Comparison of ENCODE assay signal across 2 cellular contexts in the genomic region with DNA sequence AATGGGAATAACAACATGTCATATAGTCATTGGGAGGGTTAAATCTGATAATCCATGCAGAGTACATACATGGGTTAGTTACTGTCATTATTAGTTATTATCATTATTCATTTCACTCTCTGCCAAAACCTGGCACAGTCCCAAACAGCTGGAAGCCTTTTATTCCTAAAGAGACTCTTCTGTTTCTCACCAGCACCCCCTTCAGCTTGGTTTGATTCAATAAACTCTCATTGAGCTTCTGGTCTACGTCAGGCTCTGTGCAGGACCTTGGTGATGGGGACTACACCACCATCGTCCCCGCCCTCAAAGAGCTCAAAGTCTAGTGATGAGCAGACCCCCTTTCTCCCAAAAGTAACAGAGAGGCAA.
TF ChIP-seq lines count a peak whose summit lies in the region.

No MANE protein-coding gene starts in this region.

TF ChIP-seq in K562, 482 proteins besides CTCF, POLR2A, EP300 and RAD21:
- TF ChIP-seq NFIC (IDR thresholded peaks at IDR 0.05) = peak; percentile 73
- TF ChIP-seq GATAD2A (IDR thresholded peaks at IDR 0.05) = no peak
- TF ChIP-seq, protein P1, sequence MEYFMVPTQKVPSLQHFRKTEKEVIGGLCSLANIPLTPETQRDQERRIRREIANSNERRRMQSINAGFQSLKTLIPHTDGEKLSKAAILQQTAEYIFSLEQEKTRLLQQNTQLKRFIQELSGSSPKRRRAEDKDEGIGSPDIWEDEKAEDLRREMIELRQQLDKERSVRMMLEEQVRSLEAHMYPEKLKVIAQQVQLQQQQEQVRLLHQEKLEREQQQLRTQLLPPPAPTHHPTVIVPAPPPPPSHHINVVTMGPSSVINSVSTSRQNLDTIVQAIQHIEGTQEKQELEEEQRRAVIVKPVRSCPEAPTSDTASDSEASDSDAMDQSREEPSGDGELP (CRISPR knock-in tag; IDR thresholded peaks at IDR 0.05; ENCODE audit: borderline replicate concordance) = 0 out of 2 replicates have a peak, but pooled peaks have one; percentile 0
TF ChIP-seq in K562: peak in this region for 2.

TF ChIP-seq in GM23338, 12 proteins besides CTCF, POLR2A, EP300 and RAD21:
- TF ChIP-seq ZNF331 (CRISPR knock-in tag; IDR thresholded peaks at IDR 0.05; ENCODE audit: low read depth) (no peak), EZH2phosphoT487 (IDR thresholded peaks at IDR 0.05; ENCODE audit: unreplicated experiment) (no peak), STAT1 (IDR thresholded peaks at IDR 0.05; ENCODE audit: unreplicated experiment) (no peak), JUNB (IDR thresholded peaks at IDR 0.05; ENCODE audit: unreplicated experiment) (no peak)
- TF ChIP-seq, protein P2, sequence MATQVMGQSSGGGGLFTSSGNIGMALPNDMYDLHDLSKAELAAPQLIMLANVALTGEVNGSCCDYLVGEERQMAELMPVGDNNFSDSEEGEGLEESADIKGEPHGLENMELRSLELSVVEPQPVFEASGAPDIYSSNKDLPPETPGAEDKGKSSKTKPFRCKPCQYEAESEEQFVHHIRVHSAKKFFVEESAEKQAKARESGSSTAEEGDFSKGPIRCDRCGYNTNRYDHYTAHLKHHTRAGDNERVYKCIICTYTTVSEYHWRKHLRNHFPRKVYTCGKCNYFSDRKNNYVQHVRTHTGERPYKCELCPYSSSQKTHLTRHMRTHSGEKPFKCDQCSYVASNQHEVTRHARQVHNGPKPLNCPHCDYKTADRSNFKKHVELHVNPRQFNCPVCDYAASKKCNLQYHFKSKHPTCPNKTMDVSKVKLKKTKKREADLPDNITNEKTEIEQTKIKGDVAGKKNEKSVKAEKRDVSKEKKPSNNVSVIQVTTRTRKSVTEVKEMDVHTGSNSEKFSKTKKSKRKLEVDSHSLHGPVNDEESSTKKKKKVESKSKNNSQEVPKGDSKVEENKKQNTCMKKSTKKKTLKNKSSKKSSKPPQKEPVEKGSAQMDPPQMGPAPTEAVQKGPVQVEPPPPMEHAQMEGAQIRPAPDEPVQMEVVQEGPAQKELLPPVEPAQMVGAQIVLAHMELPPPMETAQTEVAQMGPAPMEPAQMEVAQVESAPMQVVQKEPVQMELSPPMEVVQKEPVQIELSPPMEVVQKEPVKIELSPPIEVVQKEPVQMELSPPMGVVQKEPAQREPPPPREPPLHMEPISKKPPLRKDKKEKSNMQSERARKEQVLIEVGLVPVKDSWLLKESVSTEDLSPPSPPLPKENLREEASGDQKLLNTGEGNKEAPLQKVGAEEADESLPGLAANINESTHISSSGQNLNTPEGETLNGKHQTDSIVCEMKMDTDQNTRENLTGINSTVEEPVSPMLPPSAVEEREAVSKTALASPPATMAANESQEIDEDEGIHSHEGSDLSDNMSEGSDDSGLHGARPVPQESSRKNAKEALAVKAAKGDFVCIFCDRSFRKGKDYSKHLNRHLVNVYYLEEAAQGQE (IDR thresholded peaks at IDR 0.05; ENCODE audit: unreplicated experiment) = no peak
- TF ChIP-seq, protein P3, sequence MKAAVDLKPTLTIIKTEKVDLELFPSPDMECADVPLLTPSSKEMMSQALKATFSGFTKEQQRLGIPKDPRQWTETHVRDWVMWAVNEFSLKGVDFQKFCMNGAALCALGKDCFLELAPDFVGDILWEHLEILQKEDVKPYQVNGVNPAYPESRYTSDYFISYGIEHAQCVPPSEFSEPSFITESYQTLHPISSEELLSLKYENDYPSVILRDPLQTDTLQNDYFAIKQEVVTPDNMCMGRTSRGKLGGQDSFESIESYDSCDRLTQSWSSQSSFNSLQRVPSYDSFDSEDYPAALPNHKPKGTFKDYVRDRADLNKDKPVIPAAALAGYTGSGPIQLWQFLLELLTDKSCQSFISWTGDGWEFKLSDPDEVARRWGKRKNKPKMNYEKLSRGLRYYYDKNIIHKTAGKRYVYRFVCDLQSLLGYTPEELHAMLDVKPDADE (IDR thresholded peaks at IDR 0.05) = no peak
TF ChIP-seq in GM23338: peak in this region for 0.
